Comparison of ENCODE assay signal across 8 cellular contexts in the genomic region with DNA sequence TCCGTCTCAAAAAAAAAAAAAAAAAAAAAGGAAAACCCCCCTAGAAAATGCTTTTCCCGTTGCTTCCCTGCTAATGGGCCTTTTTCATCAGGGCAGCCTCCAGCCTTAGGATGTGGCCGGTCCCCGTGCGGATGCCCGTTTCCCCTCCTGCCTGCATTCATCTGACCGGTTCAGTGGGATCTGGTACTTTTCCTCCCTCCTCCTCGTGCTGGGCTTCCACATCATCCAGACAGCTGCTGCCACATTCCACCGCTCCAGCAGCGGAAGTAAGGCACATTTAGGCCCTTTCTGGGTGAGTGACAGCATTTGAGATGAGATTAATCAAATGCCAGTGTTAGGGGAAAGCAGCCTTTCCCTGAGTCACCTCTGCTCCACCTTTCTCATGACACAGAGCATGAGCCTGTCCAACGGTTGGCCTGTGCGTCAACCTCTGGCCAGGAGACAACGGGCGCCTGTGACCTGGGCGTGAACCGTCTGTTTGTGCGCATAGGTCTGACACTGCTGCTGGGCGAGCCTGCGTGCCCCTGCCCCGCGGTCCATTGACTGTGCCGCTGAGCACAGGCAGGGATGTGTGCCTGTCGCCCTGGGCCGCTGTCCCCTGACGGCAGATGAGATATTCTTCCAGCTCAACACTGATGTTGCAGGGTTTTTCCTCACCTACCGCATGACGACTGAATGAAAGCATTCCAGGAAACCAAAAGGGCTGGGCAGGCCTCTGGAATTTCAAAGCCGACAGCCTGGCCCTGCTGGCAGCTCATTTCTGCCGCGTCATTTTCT.
A peak's percentile ranks its signal among the peaks of the same experiment; 100 is the strongest.
DNase-seq lines count a peak whose midpoint lies in the region; ATAC-seq and TF ChIP-seq lines count a peak whose summit lies in the region.

No MANE protein-coding gene starts in this region.

- H3K27ac ChIP-seq in left lung: peak overlapping the region; percentile 85 to 90

- H3K36me3 Mint-ChIP-seq in immature natural killer cell: no peaks in the 10 kb centered on the region

- peaks cover 0 to 6% (median 4%) of the 10 kb centered on the region in 3 donors for H3K27me3 Mint-ChIP-seq in immature natural killer cell (ENCODE audit: low read depth in 3 of 3)

- H3K36me3 ChIP-seq in left lung: no peaks in the 10 kb centered on the region

- DNase-seq in GOT3 (lab: John Stamatoyannopoulos, UW) (peak; percentile 45), SHP77 (lab: John Stamatoyannopoulos, UW) (peak; percentile 76 to 86), choroid plexus epithelial cell (ENCODE audit: low read depth) (peak; percentile 97), left lung (peak; percentile 68 to 86), superior temporal gyrus (ENCODE audit: extremely low spot score) (peak; percentile 53), immature natural killer cell (no peak)

- no peaks in the 10 kb centered on the region for H3K4me1 Mint-ChIP-seq in immature natural killer cell

- H3K27ac Mint-ChIP-seq in immature natural killer cell: no peak overlapping the region

- intact Hi-C loops in left lung (cut with DNase I): no loop called here

- H3K9me3 ChIP-seq in left lung: no peaks in the 10 kb centered on the region

- no peak for TF ChIP-seq CTCF in choroid plexus epithelial cell (conservative IDR thresholded peaks at IDR 0.05; ENCODE audit: low read depth, low read length)
- no peak for TF ChIP-seq CTCF in left lung (IDR thresholded peaks at IDR 0.05)

- no peaks in the 10 kb centered on the region for H3K9me3 Mint-ChIP-seq in immature natural killer cell

- peaks cover 23 to 28% of the 10 kb centered on the region in 2 donors for H3K4me1 ChIP-seq in left lung

- H3K4me3 Mint-ChIP-seq in immature natural killer cell: no peak overlapping the region

- ATAC-seq in left lung (peak; percentile 81), HG02884 (IDR thresholded peaks at IDR 0.05; ENCODE audit: unreplicated experiment) (no peak), HG02981 (IDR thresholded peaks at IDR 0.05; ENCODE audit: unreplicated experiment) (no peak)

- no peaks in the 10 kb centered on the region for H3K27me3 ChIP-seq in left lung

- peak overlapping the region; percentile 32 for H3K4me3 ChIP-seq in choroid plexus epithelial cell (ENCODE audit: low read depth, low read length)
- no peak overlapping the region for H3K4me3 ChIP-seq in left lung

Comparison
In these comparisons a context has a peak if more than half of its experiments do, and no peak if none do; other contexts are left out.
1. DNase-seq: peak in GOT3 (single experiment), SHP77 (2 of 2), choroid plexus epithelial cell (single experiment), left lung (2 of 2) and superior temporal gyrus (single experiment); none in immature natural killer cell (0 of 3).